ENCODE assay signal across 23 cellular contexts in the genomic region with DNA sequence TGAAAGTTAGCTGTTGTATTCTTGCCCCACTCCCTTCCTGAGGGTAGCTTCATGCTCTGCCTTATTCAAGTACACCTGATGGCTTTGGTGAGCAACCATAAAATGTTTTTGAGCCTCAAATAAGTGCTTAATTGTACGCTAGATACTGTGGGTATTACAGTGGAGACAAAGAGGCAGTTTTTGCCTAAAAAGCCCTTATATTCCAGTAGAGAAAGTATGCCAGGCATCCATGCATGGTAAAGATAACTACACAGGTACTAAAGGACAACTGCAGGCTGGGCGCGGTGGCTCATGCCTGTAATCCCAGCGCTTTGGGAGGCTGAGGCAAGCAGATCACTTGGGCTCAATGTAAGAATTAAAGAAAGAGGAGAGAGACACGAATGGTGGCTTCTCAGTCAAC. TPM values are rescaled to one million over a fixed set of nuclear protein-coding genes. Genes with fewer than 3 reads are reported as not detected.
"Had no signal": no experiment of that assay in that cellular context is flagged by ENCODE, and none has a peak within 500 bp of the region (broad histone marks: within the 10 kb centered on the region; RNA-seq: fewer than 3 reads in every experiment).

No MANE protein-coding gene starts in this region.

- H3K36me3 ChIP-seq: colonic mucosa, gastroesophageal sphincter, heart right ventricle, left lung, prostate gland, right atrium auricular region, sigmoid colon, thyroid gland had no signal

- H3K4me1 ChIP-seq: colonic mucosa, foreskin keratinocyte, left lung, parathyroid adenoma, prostate gland, thyroid gland had no signal

- H3K9me3 ChIP-seq: colonic mucosa, esophagus muscularis mucosa, gastroesophageal sphincter, heart right ventricle, left lung, mucosa of descending colon, prostate gland, right atrium auricular region, sigmoid colon, thyroid gland had no signal

- DNase-seq: central memory CD4-positive, alpha-beta T cell; colonic mucosa; effector memory CD4-positive, alpha-beta T cell; foreskin keratinocyte; heart right ventricle; hypothalamus; kidney; left cardiac atrium; left lung; mesenchymal stem cell; mucosa of descending colon; naive B cell; sigmoid colon; stimulated activated CD4-positive, alpha-beta T cell treated with anti-CD3 and anti-CD28 coated beads, Interleukin-2, amount 100 ng/mL, for 24 hours; stimulated activated CD4-positive, alpha-beta T cell treated with anti-CD3 and anti-CD28 coated beads, Interleukin-4, amount 100 ng/mL, for 24 hours; stimulated activated naive CD8-positive, alpha-beta T cell treated with anti-CD3 and anti-CD28 coated beads, Interleukin-15, Interleukin-2, amounts not matched to agents 100 U/mL and 50 U/mL, for 24 hours; thyroid gland had no signal

- H3K27me3 ChIP-seq: colonic mucosa, esophagus muscularis mucosa, gastroesophageal sphincter, heart right ventricle, right atrium auricular region, sigmoid colon, thyroid gland had no signal

- H3K9ac ChIP-seq: parathyroid adenoma had no signal

- H3K27ac ChIP-seq: colonic mucosa, esophagus muscularis mucosa, foreskin keratinocyte, gastroesophageal sphincter, heart right ventricle, left lung, parathyroid adenoma, prostate gland, right atrium auricular region, thyroid gland had no signal

- H3K79me2 ChIP-seq: parathyroid adenoma had no signal

- H3K4me3 ChIP-seq: colonic mucosa, esophagus muscularis mucosa, gastroesophageal sphincter, heart right ventricle, left lung, mucosa of descending colon, prostate gland, right atrium auricular region, sigmoid colon, thyroid gland had no signal

- H2AFZ ChIP-seq: parathyroid adenoma had no signal

- FAIRE-seq: endothelial cell of umbilical vein, kidney had no signal

RNA-seq across cellular contexts. Expression of a gene that starts 26.3 kb away (rescaled TPM):
- total RNA-seq: endothelial cell of umbilical vein had no signal
- polyA plus RNA-seq: endothelial cell of umbilical vein had no signal
